ENCODE assay signal across 21 cellular contexts in genomic region chr10:34437897-34438296, GRCh38.
"Had no signal": no experiment of that assay in that cellular context is flagged by ENCODE, and none has a peak within 500 bp of the region (broad histone marks: within the 10 kb centered on the region; RNA-seq: fewer than 3 reads in every experiment).

No MANE protein-coding gene starts in this region.

- H3K27ac ChIP-seq: coronary artery, lower lobe of right lung, tibial artery had no signal

- H3K36me3 ChIP-seq: lower lobe of right lung, tibial artery had no signal

- DNase-seq: activated CD4-positive, alpha-beta T cell treated with anti-CD3 and anti-CD28 coated beads for 48 hours; activated CD4-positive, CD25-positive, alpha-beta regulatory T cell; activated CD8-positive, alpha-beta memory T cell treated with anti-CD3 and anti-CD28 coated beads, Interleukin-2, amount 50 U/mL, for 4 hours; activated CD8-positive, alpha-beta T cell treated with anti-CD3 and anti-CD28 coated beads, Interleukin-2, amount 10 ng/mL, durations not matched to agents 7 days and 5 days; activated effector memory CD4-positive, alpha-beta T cell treated with Interleukin-2 at 50 U/mL for 16 hours; activated naive CD4-positive, alpha-beta T cell treated with anti-CD3 and anti-CD28 coated beads, Interleukin-2, amount 10 ng/mL, durations not matched to agents 7 days and 5 days; activated T-cell treated with anti-CD3 and anti-CD28 coated beads, Interleukin-2, amount 50 U/mL, for 48 hours; aorta; foreskin melanocyte; head of caudate nucleus; lower lobe of right lung; nephron progenitor cell; nucleus accumbens; posterior cingulate gyrus; retina; stimulated activated CD4-positive, alpha-beta T cell treated with anti-CD3 and anti-CD28 coated beads, Interleukin-12 subunit alpha, Interleukin-12 subunit beta, amount 100 ng/mL, for 4 hours; stimulated activated CD4-positive, alpha-beta T cell treated with anti-CD3 and anti-CD28 coated beads, Interleukin-1b, Interleukin-23, amount 100 ng/mL, for 48 hours; stimulated activated CD8-positive, alpha-beta memory T cell treated with anti-CD3 and anti-CD28 coated beads, Interleukin-4, amount 100 ng/mL, for 48 hours; stimulated activated naive CD4-positive, alpha-beta T cell treated with Interleukin-2 at 50 U/mL for 16 hours; tibial artery had no signal

- H3K4me3 ChIP-seq: coronary artery, lower lobe of right lung, tibial artery had no signal

- H3K27me3 ChIP-seq: tibial artery had no signal

- H3K9me3 ChIP-seq: lower lobe of right lung, tibial artery had no signal
